ENCODE assay signal across 9 cellular contexts in the genomic region with DNA sequence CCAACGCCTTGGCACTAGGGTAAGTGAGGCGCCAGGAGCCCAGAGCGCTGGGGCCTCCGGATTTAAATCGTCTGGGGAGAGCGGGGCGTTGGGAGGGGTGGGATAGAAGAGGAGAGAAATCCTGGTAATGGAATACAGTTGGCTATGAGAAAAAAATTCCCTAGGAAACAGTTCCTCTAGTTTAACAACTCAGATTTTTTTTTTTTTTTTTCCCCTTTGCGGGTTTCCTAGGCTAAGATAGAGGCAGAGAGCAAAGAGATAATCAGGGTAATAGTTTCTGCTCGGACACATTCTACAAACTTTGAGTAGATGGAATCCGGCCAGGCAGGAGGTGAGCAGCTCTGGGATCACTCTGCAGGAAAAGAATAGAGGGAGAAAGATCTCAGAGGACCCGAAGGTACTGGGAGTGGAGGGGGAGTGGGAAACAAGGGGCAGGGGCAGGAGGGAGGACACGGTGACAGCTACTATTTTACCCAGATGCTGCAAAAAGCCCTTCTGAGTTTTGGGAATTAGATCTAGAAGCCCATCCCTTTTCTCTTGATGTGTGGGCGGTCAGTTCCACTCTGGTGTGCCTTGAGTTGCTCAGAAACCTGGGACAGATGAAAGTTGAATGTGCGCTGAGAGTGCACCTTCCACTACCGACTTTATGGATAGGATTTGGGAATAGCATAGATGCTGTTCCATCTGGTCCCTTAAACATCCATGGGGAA. TPM values are rescaled to one million over a fixed set of nuclear protein-coding genes. Genes with fewer than 3 reads are reported as not detected.
A peak's percentile ranks its signal among the peaks of the same experiment; 100 is the strongest.
DNase-seq lines count a peak whose midpoint lies in the region; ATAC-seq lines count a peak whose summit lies in the region.
"Had no signal": no experiment of that assay in that cellular context is flagged by ENCODE, and none has a peak within 500 bp of the region (broad histone marks: within the 10 kb centered on the region; RNA-seq: fewer than 3 reads in every experiment).

No MANE protein-coding gene starts in this region.

- H3K36me3 ChIP-seq in ACC112 (ENCODE audit: insufficient read depth, low read length) (no peaks in the 10 kb centered on the region), ectodermal cell (ENCODE audit: control insufficient read depth, insufficient read depth, low read length) (no peaks in the 10 kb centered on the region)
- no peaks in the 10 kb centered on the region for H3K36me3 ChIP-seq in naive thymus-derived CD4-positive, alpha-beta T cell (ENCODE audit: control insufficient read depth in 2 of 3, insufficient read depth in 3 of 3, low read length in 3 of 3)

- H3K9me3 Mint-ChIP-seq in naive thymus-derived CD4-positive, alpha-beta T cell: peaks cover 0 to 1% (median 0%) of the 10 kb centered on the region in 11 donors

- peak overlapping the region in 1 of 9 donors; percentile 51 for H3K27ac Mint-ChIP-seq in naive thymus-derived CD4-positive, alpha-beta T cell

- H3K4me1 ChIP-seq in ACC112 (ENCODE audit: control insufficient read depth, insufficient read depth, low read length, unreplicated experiment) (peaks cover 36% of the 10 kb centered on the region), ectodermal cell (ENCODE audit: control insufficient read depth, insufficient read depth, low read length) (peaks cover 10% of the 10 kb centered on the region)
- H3K4me1 ChIP-seq in naive thymus-derived CD4-positive, alpha-beta T cell (ENCODE audit: control insufficient read depth in 2 of 2, insufficient read depth in 2 of 2, low read length in 2 of 2): peaks cover 0 to 3% of the 10 kb centered on the region in 2 donors

- ATAC-seq in naive thymus-derived CD4-positive, alpha-beta T cell: no peak
- no peak for ATAC-seq in GM21423 (IDR thresholded peaks at IDR 0.05; ENCODE audit: unreplicated experiment)

- POLR2A ChIA-PET in naive thymus-derived CD4-positive, alpha-beta T cell (lab: Charles Lee): interaction anchor here (1.2 to 1.5 kb wide), 3 partner anchors 55 to 209 kb away, joined by 4 to 8 read pairs (median 7); no protein-coding TSS in a partner anchor

- peak overlapping the region; percentile 82 to 94 (median 90) for H3K4me3 Mint-ChIP-seq in naive thymus-derived CD4-positive, alpha-beta T cell

- H2AFZ ChIP-seq in ACC112 (ENCODE audit: low read length, unreplicated experiment): peak overlapping the region; percentile 35

- H3K27ac ChIP-seq in ACC112 (ENCODE audit: low read depth, low read length) (peak overlapping the region; percentile 88), ectodermal cell (ENCODE audit: insufficient read depth, low read depth, low read length, poor library complexity, severe bottlenecking) (no peak overlapping the region)
- no peak overlapping the region for H3K27ac ChIP-seq in naive thymus-derived CD4-positive, alpha-beta T cell (ENCODE audit: low read depth, low read length)

- peaks cover 25% of the 10 kb centered on the region for H3K79me2 ChIP-seq in ACC112 (ENCODE audit: control insufficient read depth, insufficient read depth, low read length, unreplicated experiment)

- H3K27me3 Mint-ChIP-seq in naive thymus-derived CD4-positive, alpha-beta T cell: peaks cover 6 to 62% (median 14%) of the 10 kb centered on the region in 5 donors

- no peaks in the 10 kb centered on the region for H3K9me3 ChIP-seq in ectodermal cell (ENCODE audit: control insufficient read depth, low read length)
- H3K9me3 ChIP-seq in naive thymus-derived CD4-positive, alpha-beta T cell (ENCODE audit: control insufficient read depth in 2 of 3, low read length in 3 of 3): no peaks in the 10 kb centered on the region

- CTCF ChIA-PET in naive thymus-derived CD4-positive, alpha-beta T cell (lab: Charles Lee): interaction anchor here (0.6 to 4.1 kb wide), 4 partner anchors 55 to 1718 kb away, joined by 3 to 24 read pairs (median 8); no protein-coding TSS in a partner anchor

- DNase-seq in M059J (ENCODE audit: low read depth): peak; percentile 40
- DNase-seq in naive thymus-derived CD4-positive, alpha-beta T cell: no peak
- no peak for DNase-seq in COLO668 (lab: John Stamatoyannopoulos, UW; ENCODE audit: unreplicated experiment)
- no peak for DNase-seq in NCI-H2081 (lab: John Stamatoyannopoulos, UW)
- no peak for DNase-seq in stimulated activated CD4-positive, alpha-beta T cell treated with anti-CD3 and anti-CD28 coated beads, Interleukin-4, amount 100 ng/mL, for 24 hours
- DNase-seq: activated effector memory CD4-positive, alpha-beta T cell treated with Interleukin-2 at 50 U/mL for 16 hours had no signal

- H3K4me3 ChIP-seq in ACC112 (ENCODE audit: low read depth, low read length) (peak overlapping the region; percentile 85), ectodermal cell (ENCODE audit: insufficient read depth, low read depth, low read length) (peak overlapping the region; percentile 41)
- peak overlapping the region; percentile 65 for H3K4me3 ChIP-seq in naive thymus-derived CD4-positive, alpha-beta T cell (ENCODE audit: low read length)

- H3K4me1 Mint-ChIP-seq in naive thymus-derived CD4-positive, alpha-beta T cell: peaks cover 0 to 10% (median 6%) of the 10 kb centered on the region in 7 donors

- 29% methylated on average over 15 of the region's 15 CpGs for whole genome bisulfite sequencing in ectodermal cell, 2 experiments

- H3K27me3 ChIP-seq in ACC112 (ENCODE audit: insufficient read depth, low read length): no peaks in the 10 kb centered on the region
- peaks cover 55% of the 10 kb centered on the region for H3K27me3 ChIP-seq in ectodermal cell (ENCODE audit: control insufficient read depth, insufficient read depth, low read length, poor library complexity, severe bottlenecking)
- H3K27me3 ChIP-seq in naive thymus-derived CD4-positive, alpha-beta T cell (ENCODE audit: control insufficient read depth in 2 of 2, insufficient read depth in 2 of 2, low read length in 2 of 2): peaks cover 0 to 4% of the 10 kb centered on the region in 2 donors

- H3K36me3 Mint-ChIP-seq in naive thymus-derived CD4-positive, alpha-beta T cell: no peaks in the 10 kb centered on the region

- intact Hi-C loops in naive thymus-derived CD4-positive, alpha-beta T cell (cut with micrococcal nuclease): loop anchor here (1.0 to 5.0 kb wide), 4 partner anchors 45 to 104 kb away; no protein-coding TSS in a partner anchor

RNA-seq across cellular contexts. Expression of gene GPRC5A, which starts 0.4 kb away (rescaled TPM):
- 70.0 and 89.7 TPM in 2 replicates for total RNA-seq in M059J (2014; rRNA removed; shearing (Covaris generic))
- not detected for polyA plus RNA-seq in ectodermal cell (2013, experiment 1 of 4)
- 0.09 TPM for polyA plus RNA-seq in ectodermal cell (2013, experiment 2 of 4)
- 0.53 TPM for polyA plus RNA-seq in ectodermal cell (2013, experiment 3 of 4)
- 0.08 TPM for polyA plus RNA-seq in ectodermal cell (2013, experiment 4 of 4)
- under 1 TPM in 4 of 5 experiments, not detected in 1; 0.05 to 0.93 (median 0.15) TPM for total RNA-seq in naive thymus-derived CD4-positive, alpha-beta T cell
- polyA plus RNA-seq in naive thymus-derived CD4-positive, alpha-beta T cell: under 1 TPM in 1 of 2 donors, not detected in 1; 0.06 TPM

Comparison
In these comparisons a context has a peak if more than half of its experiments do, and no peak if none do; other contexts are left out.
1. RNA of gene GPRC5A, which starts 0.4 kb away (total RNA-seq): 70.0 to 89.7 TPM in M059J; 0.05 to 0.93 TPM in naive thymus-derived CD4-positive, alpha-beta T cell; every median in the first group is over 10 times any median in the second.
2. Peak in every context shown above with its lines, with median percentiles within 50 percentile points of each other: H3K4me3 ChIP-seq.